Comparison of ENCODE assay signal across 20 cellular contexts in the genomic region with DNA sequence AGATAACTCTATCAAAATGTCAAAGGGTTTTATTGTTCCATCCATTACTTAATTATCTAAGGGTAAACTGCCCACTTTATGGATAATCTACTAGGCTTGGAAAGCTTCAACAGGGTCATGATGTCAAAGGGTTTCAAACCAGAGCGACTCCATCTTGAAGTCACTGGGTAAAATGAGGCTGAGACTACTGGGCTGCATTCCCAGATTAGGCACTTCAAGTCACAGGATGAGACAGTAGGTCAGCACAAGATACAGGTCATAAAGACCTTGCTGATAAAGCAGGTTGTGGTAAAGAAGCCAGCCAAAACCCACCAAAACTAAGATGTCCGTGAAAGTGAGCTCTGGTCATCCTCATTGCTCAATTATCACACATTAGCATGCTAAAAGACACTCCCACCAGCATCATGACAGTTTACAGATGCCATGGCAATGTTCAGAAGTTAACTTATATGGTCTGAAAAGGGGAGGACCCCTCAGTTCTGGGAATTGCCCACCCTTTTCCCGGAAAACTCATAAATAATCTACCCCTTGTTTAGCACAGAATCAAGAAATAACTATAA.
DNase-seq lines count a peak whose midpoint lies in the region; ATAC-seq, FAIRE-seq and TF ChIP-seq lines count a peak whose summit lies in the region.
"Had no signal": no experiment of that assay in that cellular context is flagged by ENCODE, and none has a peak within 500 bp of the region (broad histone marks: within the 10 kb centered on the region; RNA-seq: fewer than 3 reads in every experiment).

No MANE protein-coding gene starts in this region.

- no peak for DNase-seq in H54 (ENCODE audit: insufficient read length, low spot score)
- peak in 1 of 4 experiments; percentile 73 for DNase-seq in K562 (ENCODE audit: extremely low read depth in 1 of 4, low spot score in 3 of 4)
- DNase-seq in 8988T = no peak
- DNase-seq in activated T-cell treated with anti-CD3 and anti-CD28 coated beads, Interleukin-2, amount 50 U/mL, for 48 hours = no peak
- DNase-seq in KG1 (lab: John Stamatoyannopoulos, UW) = no peak
- no peak for DNase-seq in GM10266 (ENCODE audit: extremely low spot score)
- DNase-seq: AML-193; Caco-2; CD4-positive, alpha-beta T cell; GM23248; H7; IMR-90; KBM-7 had no signal

- ATAC-seq in K562 = peak; percentile 70

- CTCF ChIA-PET in K562 (lab: Yijun Ruan, JAX; ENCODE audit: low intra/inter-chr PET ratio) = no interaction called here

- no peak for TF ChIP-seq RAD21 in K562 (CRISPR knock-in tag; conservative IDR thresholded peaks at IDR 0.05 in 1 of 2, IDR thresholded peaks at IDR 0.05 in 1 of 2)

- H3K9ac ChIP-seq in OCI-LY3 (ENCODE audit: low read length) = no peak overlapping the region
- peak overlapping the region in 1 of 2 experiments; percentile 48; a peak in 1 of 4 replicates for H3K9ac ChIP-seq in K562 (ENCODE audit: insufficient read depth in 1 of 2, low read depth in 2 of 2, low read length in 2 of 2)
- H3K9ac ChIP-seq: GM23248 had no signal

- H3K9me3 ChIP-seq in OCI-LY3 (ENCODE audit: insufficient read depth, low read length) = no peaks in the 10 kb centered on the region
- no peaks in the 10 kb centered on the region for H3K9me3 ChIP-seq in K562 (replicated peaks; ENCODE audit: control insufficient read depth, insufficient read depth, low read depth, low read length)
- H3K9me3 ChIP-seq: Caco-2 had no signal

- intact Hi-C loops in K562 (cut with micrococcal nuclease) = no loop called here

- H4K20me1 ChIP-seq in OCI-LY3 (ENCODE audit: insufficient read depth, low read length) = no peaks in the 10 kb centered on the region
- no peaks in the 10 kb centered on the region for H4K20me1 ChIP-seq in K562 (replicated peaks; ENCODE audit: control insufficient read depth, insufficient read depth, low read length)

- TF ChIP-seq EP300 in K562 (IDR thresholded peaks at IDR 0.05; ENCODE audit: low read length) = no peak

- H3K79me2 ChIP-seq in OCI-LY3 (ENCODE audit: low read length) (no peaks in the 10 kb centered on the region), K562 (ENCODE audit: control insufficient read depth, insufficient read depth, low read length) (peaks cover 63% of the 10 kb centered on the region)

- 0 out of 2 replicates have a peak overlapping the region, but pooled peaks have one; percentile 11 for H2AFZ ChIP-seq in OCI-LY3 (ENCODE audit: low read depth, low read length)
- H2AFZ ChIP-seq in K562 (ENCODE audit: low read depth, low read length) = no peak overlapping the region
- H2AFZ ChIP-seq: GM23248 had no signal

- H3K36me3 ChIP-seq in OCI-LY3 (replicated peaks; ENCODE audit: low read depth, low read length) (no peaks in the 10 kb centered on the region), K562 (ENCODE audit: control insufficient read depth, insufficient read depth, low read length) (peaks cover 10% of the 10 kb centered on the region)

- H3K4me3 ChIP-seq in OCI-LY3 (ENCODE audit: low read length) (no peak overlapping the region), K562 (0 out of 2 replicates have a peak overlapping the region, but pooled peaks have one; percentile 14)
- H3K4me3 ChIP-seq: GM23248 had no signal

- no peak for TF ChIP-seq POLR2A in H54 (IDR thresholded peaks at IDR 0.05; ENCODE audit: low read depth, low read length)
- TF ChIP-seq POLR2A in K562 (conservative IDR thresholded peaks at IDR 0.05) = no peak

- POLR2A ChIA-PET in K562 (lab: Yijun Ruan, JAX) = interaction anchor here (0.6 to 1.4 kb wide), 7 partner anchors 8 to 417 kb away, joined by 3 to 6 read pairs (median 3); no protein-coding TSS in a partner anchor

- 0% methylated on average over 3 of the region's 3 CpGs for WGBS in K562 (ENCODE audit: insufficient coverage, low coverage, missing lambda C conversion rate)

- in situ Hi-C loops in K562 (cut with MboI) = no loop called here

- no peak overlapping the region for H3K27ac ChIP-seq in OCI-LY3 (ENCODE audit: low read length)
- H3K27ac ChIP-seq in K562 (ENCODE audit: extremely low read depth, low read depth, low read length) = peak overlapping the region; percentile 82
- H3K27ac ChIP-seq: C4-2B, GM23248 had no signal

- H3K9me1 ChIP-seq in K562 (ENCODE audit: control insufficient read depth, insufficient read depth, low read length) = no peaks in the 10 kb centered on the region

- H3K27me3 ChIP-seq in OCI-LY3 (ENCODE audit: low read depth, low read length) (no peaks in the 10 kb centered on the region), K562 (ENCODE audit: control insufficient read depth in 2 of 2, insufficient read depth in 2 of 2, low read length in 2 of 2) (no peaks in the 10 kb centered on the region)

- FAIRE-seq in H54 (lab: Jason Lieb, UNC) = peak; percentile 65
- FAIRE-seq in K562 (lab: Jason Lieb, UNC) = peak; percentile 71
- FAIRE-seq: A204.1, D721Med, G401.6, GM19239, HTR-8/SVneo had no signal

- BruUV-seq in K562 (replicated peaks; lab: Mats Ljungman, UMichigan) = no TSS peak

- H3K4me2 ChIP-seq in OCI-LY3 (ENCODE audit: low read length) (no peak overlapping the region), K562 (ENCODE audit: insufficient read depth, low read length) (peak overlapping the region; percentile 68)

- TF ChIP-seq CTCF in OCI-LY3 (IDR thresholded peaks at IDR 0.05; ENCODE audit: low read depth, low read length) (no peak), K562 (IDR thresholded peaks at IDR 0.05 in 2 of 3, conservative IDR thresholded peaks at IDR 0.05 in 1 of 3; ENCODE audit: insufficient read depth in 2 of 3, low read depth in 1 of 3, low read length in 3 of 3) (no peak), GM10266 (IDR thresholded peaks at IDR 0.05; ENCODE audit: control insufficient read depth, insufficient read depth, low read depth, missing control alignments) (no peak)

- H3K4me1 ChIP-seq in OCI-LY3 (ENCODE audit: low read length) = peaks cover 27% of the 10 kb centered on the region
- H3K4me1 ChIP-seq in K562 (replicated peaks in 1 of 2; ENCODE audit: control insufficient read depth in 2 of 2, insufficient read depth in 2 of 2, low read length in 2 of 2) = peaks cover 3 to 32% of the 10 kb centered on the region in 2 experiments; a peak in 4 of 5 replicates
- H3K4me1 ChIP-seq: Caco-2 had no signal

TF ChIP-seq in K562, 482 proteins besides CTCF, POLR2A, EP300 and RAD21 (continues in another document):
- peak; percentile 74; the same call in 1 of the 2 replicates for TF ChIP-seq ZNF76 (CRISPR knock-in tag; IDR thresholded peaks at IDR 0.05; ENCODE audit: borderline replicate concordance)
- peak; percentile 85 for TF ChIP-seq CXXC5 (CRISPR knock-in tag; IDR thresholded peaks at IDR 0.05)
- TF ChIP-seq ZNF436 (CRISPR knock-in tag; IDR thresholded peaks at IDR 0.05) = no peak
- TF ChIP-seq NR2C1 (IDR thresholded peaks at IDR 0.05) = no peak
- peak; percentile 88 for TF ChIP-seq NR2C1 (tag; IDR thresholded peaks at IDR 0.05)
- TF ChIP-seq, protein P1, sequence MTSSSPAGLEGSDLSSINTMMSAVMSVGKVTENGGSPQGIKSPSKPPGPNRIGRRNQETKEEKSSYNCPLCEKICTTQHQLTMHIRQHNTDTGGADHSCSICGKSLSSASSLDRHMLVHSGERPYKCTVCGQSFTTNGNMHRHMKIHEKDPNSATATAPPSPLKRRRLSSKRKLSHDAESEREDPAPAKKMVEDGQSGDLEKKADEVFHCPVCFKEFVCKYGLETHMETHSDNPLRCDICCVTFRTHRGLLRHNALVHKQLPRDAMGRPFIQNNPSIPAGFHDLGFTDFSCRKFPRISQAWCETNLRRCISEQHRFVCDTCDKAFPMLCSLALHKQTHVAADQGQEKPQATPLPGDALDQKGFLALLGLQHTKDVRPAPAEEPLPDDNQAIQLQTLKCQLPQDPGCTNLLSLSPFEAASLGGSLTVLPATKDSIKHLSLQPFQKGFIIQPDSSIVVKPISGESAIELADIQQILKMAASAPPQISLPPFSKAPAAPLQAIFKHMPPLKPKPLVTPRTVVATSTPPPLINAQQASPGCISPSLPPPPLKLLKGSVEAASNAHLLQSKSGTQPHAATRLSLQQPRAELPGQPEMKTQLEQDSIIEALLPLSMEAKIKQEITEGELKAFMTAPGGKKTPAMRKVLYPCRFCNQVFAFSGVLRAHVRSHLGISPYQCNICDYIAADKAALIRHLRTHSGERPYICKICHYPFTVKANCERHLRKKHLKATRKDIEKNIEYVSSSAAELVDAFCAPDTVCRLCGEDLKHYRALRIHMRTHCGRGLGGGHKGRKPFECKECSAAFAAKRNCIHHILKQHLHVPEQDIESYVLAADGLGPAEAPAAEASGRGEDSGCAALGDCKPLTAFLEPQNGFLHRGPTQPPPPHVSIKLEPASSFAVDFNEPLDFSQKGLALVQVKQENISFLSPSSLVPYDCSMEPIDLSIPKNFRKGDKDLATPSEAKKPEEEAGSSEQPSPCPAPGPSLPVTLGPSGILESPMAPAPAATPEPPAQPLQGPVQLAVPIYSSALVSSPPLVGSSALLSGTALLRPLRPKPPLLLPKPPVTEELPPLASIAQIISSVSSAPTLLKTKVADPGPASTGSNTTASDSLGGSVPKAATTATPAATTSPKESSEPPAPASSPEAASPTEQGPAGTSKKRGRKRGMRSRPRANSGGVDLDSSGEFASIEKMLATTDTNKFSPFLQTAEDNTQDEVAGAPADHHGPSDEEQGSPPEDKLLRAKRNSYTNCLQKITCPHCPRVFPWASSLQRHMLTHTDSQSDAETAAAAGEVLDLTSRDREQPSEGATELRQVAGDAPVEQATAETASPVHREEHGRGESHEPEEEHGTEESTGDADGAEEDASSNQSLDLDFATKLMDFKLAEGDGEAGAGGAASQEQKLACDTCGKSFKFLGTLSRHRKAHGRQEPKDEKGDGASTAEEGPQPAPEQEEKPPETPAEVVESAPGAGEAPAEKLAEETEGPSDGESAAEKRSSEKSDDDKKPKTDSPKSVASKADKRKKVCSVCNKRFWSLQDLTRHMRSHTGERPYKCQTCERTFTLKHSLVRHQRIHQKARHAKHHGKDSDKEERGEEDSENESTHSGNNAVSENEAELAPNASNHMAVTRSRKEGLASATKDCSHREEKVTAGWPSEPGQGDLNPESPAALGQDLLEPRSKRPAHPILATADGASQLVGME (CRISPR knock-in tag; IDR thresholded peaks at IDR 0.05) = peak; percentile 74; the same call in 1 of the 2 replicates
